In genomic region chr3:49625971-49626640, GRCh38 we compare ENCODE assay signal across 23 cellular contexts. TPM values are rescaled to one million over a fixed set of nuclear protein-coding genes. Genes with fewer than 3 reads are reported as not detected.
DNase-seq lines count a peak whose midpoint lies in the region; ATAC-seq and TF ChIP-seq lines count a peak whose summit lies in the region.
"Had no signal": no experiment of that assay in that cellular context is flagged by ENCODE, and none has a peak within 500 bp of the region (broad histone marks: within the 10 kb centered on the region; RNA-seq: fewer than 3 reads in every experiment).

No MANE protein-coding gene starts in this region.

- H3K27me3 Mint-ChIP-seq in nephron progenitor cell (ENCODE audit: low read depth, poor library complexity) (peaks cover 7% of the 10 kb centered on the region), MCF 10A (ENCODE audit: insufficient read depth, unreplicated experiment) (peaks cover 13% of the 10 kb centered on the region)

- no peak overlapping the region for H3K14ac ChIP-seq in IMR-90 (replicated peaks; ENCODE audit: low read depth, low read length)

- peaks cover 5% of the 10 kb centered on the region for H3K36me3 Mint-ChIP-seq in nephron progenitor cell (ENCODE audit: low read depth)
- peaks cover 5% of the 10 kb centered on the region for H3K36me3 Mint-ChIP-seq in MCF 10A (ENCODE audit: insufficient read depth, unreplicated experiment)
- H3K36me3 Mint-ChIP-seq: natural killer cell had no signal

- no peaks in the 10 kb centered on the region for H3K9me1 ChIP-seq in IMR-90 (ENCODE audit: insufficient read depth, low read length)

- H3K4me1 ChIP-seq in IMR-90 (ENCODE audit: control insufficient read depth, insufficient read depth, low read length): no peaks in the 10 kb centered on the region
- H3K4me1 ChIP-seq: BLaER1, foreskin keratinocyte, SJSA1 had no signal

- H4K20me1 ChIP-seq in IMR-90 (ENCODE audit: insufficient read depth, low read length): no peaks in the 10 kb centered on the region
- H4K20me1 ChIP-seq: BLaER1 had no signal

- no peak overlapping the region for H4K91ac ChIP-seq in IMR-90 (ENCODE audit: insufficient read depth, low read depth, low read length)

- intact Hi-C loops in IMR-90 (cut with micrococcal nuclease) (no loop called here), MCF 10A (cut with micrococcal nuclease) (no loop called here)

- no peak overlapping the region for H2BK5ac ChIP-seq in IMR-90 (ENCODE audit: low read depth, low read length, poor library complexity, severe bottlenecking)

- dilution Hi-C loops in IMR-90 (cut with HindIII; ENCODE audit: low sequenced_read_pairs, unreplicated experiment): no loop called here

- TF ChIP-seq POLR2A in IMR-90 (IDR thresholded peaks at IDR 0.05; ENCODE audit: low read depth, low read length): no peak

- no peaks in the 10 kb centered on the region for H3K36me3 ChIP-seq in IMR-90 (ENCODE audit: control insufficient read depth, insufficient read depth, low read length)
- H3K36me3 ChIP-seq: BLaER1, brain microvascular endothelial cell, SJSA1 had no signal

- no peak overlapping the region for H4K8ac ChIP-seq in IMR-90 (ENCODE audit: low read depth in 2 of 2, low read length in 2 of 2)

- H3K9me3 Mint-ChIP-seq in nephron progenitor cell: peaks cover 7% of the 10 kb centered on the region
- peaks cover 8% of the 10 kb centered on the region for H3K9me3 Mint-ChIP-seq in MCF 10A (ENCODE audit: unreplicated experiment)
- H3K9me3 Mint-ChIP-seq: natural killer cell had no signal

- H3K27me3 ChIP-seq in IMR-90 (ENCODE audit: control insufficient read depth, insufficient read depth, low read length): peaks cover 69% of the 10 kb centered on the region
- H3K27me3 ChIP-seq: BLaER1, brain microvascular endothelial cell, SJSA1 had no signal

- H3K27ac ChIP-seq in IMR-90 (ENCODE audit: insufficient read depth, low read length): no peak overlapping the region
- H3K27ac ChIP-seq in caudate nucleus (ENCODE audit: low read depth, low read length): peak overlapping the region; percentile 90
- H3K27ac ChIP-seq: 22Rv1, BLaER1, brain microvascular endothelial cell, foreskin keratinocyte, SJSA1 had no signal

- H2AK9ac ChIP-seq in IMR-90 (replicated peaks; ENCODE audit: low read depth, low read length, poor library complexity): no peak overlapping the region

- in situ Hi-C loops in IMR-90 (cut with MboI; ENCODE audit: low sequenced_read_pairs): no loop called here

- H3K4me3 Mint-ChIP-seq in nephron progenitor cell (no peak overlapping the region), MCF 10A (ENCODE audit: unreplicated experiment) (no peak overlapping the region)
- H3K4me3 Mint-ChIP-seq: dendritic cell treated with granulocyte-macrophage colony-stimulating factor and Interleukin-4, amounts not matched to agents 40 ng/mL and 50 ng/mL, for 4 days; H9; natural killer cell had no signal

- BruUV-seq in IMR-90 (replicated peaks; lab: Mats Ljungman, UMichigan) (no TSS peak), MCF 10A (replicated peaks; lab: Mats Ljungman, UMichigan) (no TSS peak)

- H3K56ac ChIP-seq in IMR-90 (ENCODE audit: extremely low read depth, insufficient read depth, low read length): no peak overlapping the region

- DNase-seq in NK-92 treated with Interleukin-12 subunit alpha and Interleukin-12 subunit beta, amount 100 ng/mL, for 24 hours (lab: John Stamatoyannopoulos, UW): peak; percentile 53
- DNase-seq in NK-92 (lab: John Stamatoyannopoulos, UW; ENCODE audit: unreplicated experiment) (no peak), IMR-90 (peak; percentile 16), caudate nucleus (lab: John Stamatoyannopoulos, UW) (peak in 43 of 61 donors; percentile 21 to 92 (median 56)), occipital lobe (lab: John Stamatoyannopoulos, UW) (peak; percentile 49), NCI-H446 (lab: John Stamatoyannopoulos, UW) (no peak), nephron progenitor cell (no peak), MCF 10A (ENCODE audit: unreplicated experiment) (no peak)
- DNase-seq: brain microvascular endothelial cell; Calu3; foreskin keratinocyte; H9; left cardiac atrium; mesendoderm; natural killer cell; NCI-H1436 treated with DMSO at 0.1 percent for 48 hours; stimulated activated CD4-positive, alpha-beta T cell treated with anti-CD3 and anti-CD28 coated beads, Interleukin-2, amount 100 ng/mL, for 48 hours had no signal

- H3K18ac ChIP-seq in IMR-90 (ENCODE audit: low read depth, low read length): no peak overlapping the region

- no peak overlapping the region for H2BK15ac ChIP-seq in IMR-90 (ENCODE audit: low read depth, low read length)

- no peak overlapping the region for H3K9ac ChIP-seq in IMR-90 (ENCODE audit: low read depth, low read length)
- H3K9ac ChIP-seq: BLaER1 had no signal

- H3K79me1 ChIP-seq in IMR-90 (ENCODE audit: low read depth in 1 of 2, low read length in 2 of 2): no peaks in the 10 kb centered on the region

- H2BK120ac ChIP-seq in IMR-90 (ENCODE audit: low read depth, low read length): no peak overlapping the region

- H3K27ac Mint-ChIP-seq in nephron progenitor cell: no peak overlapping the region
- H3K27ac Mint-ChIP-seq in MCF 10A (ENCODE audit: low read depth, unreplicated experiment): no peak overlapping the region
- H3K27ac Mint-ChIP-seq: dendritic cell treated with granulocyte-macrophage colony-stimulating factor and Interleukin-4, amounts not matched to agents 40 ng/mL and 50 ng/mL, for 4 days; H9; natural killer cell; progenitor cell of endocrine pancreas had no signal

- H2AK5ac ChIP-seq in IMR-90 (ENCODE audit: low read depth, low read length): no peak overlapping the region

- H3K4me3 ChIP-seq in IMR-90 (ENCODE audit: insufficient read depth, low read depth, low read length): no peak overlapping the region
- H3K4me3 ChIP-seq: BLaER1, SJSA1 had no signal

- no peak overlapping the region for H2BK20ac ChIP-seq in IMR-90 (ENCODE audit: low read depth, low read length)

- no peak for TF ChIP-seq RAD21 in IMR-90 (IDR thresholded peaks at IDR 0.05; ENCODE audit: low read length)

- H3K9me3 ChIP-seq in IMR-90 (ENCODE audit: control insufficient read depth, insufficient read depth, low read length): no peaks in the 10 kb centered on the region; the same call in 1 of the 2 replicates
- H3K9me3 ChIP-seq: SJSA1 had no signal

- no peak overlapping the region for H3K4me2 ChIP-seq in IMR-90 (ENCODE audit: low read depth, low read length)
- H3K4me2 ChIP-seq: BLaER1 had no signal

- H2AFZ ChIP-seq in IMR-90 (replicated peaks; ENCODE audit: low read length, poor library complexity): peak overlapping the region; percentile 36

- ATAC-seq in IMR-90 (ENCODE audit: low read depth): no peak
- ATAC-seq: foreskin keratinocyte, left cardiac atrium, natural killer cell, Panc1 had no signal

- no peak overlapping the region for H3K4ac ChIP-seq in IMR-90 (ENCODE audit: low read depth, low read length)

- 50% methylated on average over 4 of the region's 10 CpGs; no CpG with 5 or more reads in 1 of the 2 experiments for WGBS in IMR-90 (ENCODE audit: extremely low coverage in 2 of 2, insufficient read length in 1 of 2), 2 experiments

- POLR2A ChIA-PET in IMR-90 (lab: Charles Lee; ENCODE audit: unreplicated experiment) (no interaction called here), MCF 10A (lab: Yijun Ruan, JAX) (interaction anchor here (0.8 kb wide), 1 partner anchor 12 kb away, joined by 3 read pairs; no protein-coding TSS in a partner anchor)

- CTCF ChIA-PET in IMR-90 (lab: Yijun Ruan, JAX): no interaction called here
- CTCF ChIA-PET in MCF 10A (lab: Yijun Ruan, JAX): no interaction called here

- H3K23ac ChIP-seq in IMR-90 (ENCODE audit: low read depth, low read length): no peak overlapping the region

- TF ChIP-seq CTCF in IMR-90 (conservative IDR thresholded peaks at IDR 0.05; ENCODE audit: low read depth, low read length) (no peak), nephron progenitor cell (IDR thresholded peaks at IDR 0.05) (no peak), MCF 10A (IDR thresholded peaks at IDR 0.05; ENCODE audit: unreplicated experiment) (no peak)

- H3K4me1 Mint-ChIP-seq in nephron progenitor cell (peaks cover 3% of the 10 kb centered on the region), MCF 10A (ENCODE audit: insufficient read depth, unreplicated experiment) (no peaks in the 10 kb centered on the region)
- H3K4me1 Mint-ChIP-seq: H9 had no signal

- no peak overlapping the region for H4K5ac ChIP-seq in IMR-90 (ENCODE audit: low read depth, low read length)

TF ChIP-seq in IMR-90, 13 proteins besides CTCF, POLR2A, EP300 and RAD21:
- no peak for TF ChIP-seq FOS (IDR thresholded peaks at IDR 0.05; ENCODE audit: low read depth, low read length)
- TF ChIP-seq MAZ (IDR thresholded peaks at IDR 0.05; ENCODE audit: borderline replicate concordance, low read depth, low read length): no peak
- TF ChIP-seq NFE2L2 (IDR thresholded peaks at IDR 0.05; ENCODE audit: low read depth, low read length): no peak
- no peak for TF ChIP-seq BHLHE40 (IDR thresholded peaks at IDR 0.05; ENCODE audit: low read depth, low read length)
- no peak for TF ChIP-seq MAFK (IDR thresholded peaks at IDR 0.05; ENCODE audit: low read depth, low read length)
- no peak for TF ChIP-seq SMC3 (IDR thresholded peaks at IDR 0.05; ENCODE audit: low read depth, low read length)
- no peak for TF ChIP-seq MXI1 (IDR thresholded peaks at IDR 0.05; ENCODE audit: borderline replicate concordance, low read depth, low read length)
- TF ChIP-seq USF2 (IDR thresholded peaks at IDR 0.05; ENCODE audit: low read depth, low read length): no peak
TF ChIP-seq in IMR-90: peak in this region for 0.

RNA-seq across cellular contexts. Expression of gene APEH, which starts 48.0 kb away (rescaled TPM):
- total RNA-seq in IMR-90 (2012; rRNA removed) (116 and 142 TPM in 2 replicates), occipital lobe (65.4 TPM), MCF 10A (2022) (95.8 and 127 TPM in 2 replicates)
- 84.3 and 89.2 TPM in 2 replicates for polyA plus RNA-seq in IMR-90 (2012; rRNA removed)
- polyA plus RNA-seq in IMR-90 (2012; cell fraction: cytosol; rRNA removed): 47.3 and 89.1 TPM in 2 replicates
- 86.8 and 174 TPM in 2 replicates for polyA plus RNA-seq in IMR-90 (2012; cell fraction: nucleus; rRNA removed; ENCODE audit: low replicate concordance)

Comparison
In these comparisons a context has a peak if more than half of its experiments do, and no peak if none do; other contexts are left out.
1. DNase-seq: peak in NK-92 treated with Interleukin-12 subunit alpha and Interleukin-12 subunit beta, amount 100 ng/mL, for 24 hours (single experiment), IMR-90 (single experiment), caudate nucleus (43 of 61) and occipital lobe (single experiment); none in NK-92 (single experiment), NCI-H446 (0 of 2), nephron progenitor cell (single experiment) and MCF 10A (single experiment).